In genomic region chr16:86465434-86465833, GRCh38 we compare ENCODE assay signal across 36 cellular contexts. TPM values are rescaled to one million over a fixed set of nuclear protein-coding genes. Genes with fewer than 3 reads are reported as not detected.
"Had no signal": no experiment of that assay in that cellular context is flagged by ENCODE, and none has a peak within 500 bp of the region (broad histone marks: within the 10 kb centered on the region; RNA-seq: fewer than 3 reads in every experiment).

No MANE protein-coding gene starts in this region.

- H3K27me3 ChIP-seq: body of pancreas, brain microvascular endothelial cell had no signal

- H3K4me1 Mint-ChIP-seq: activated B cell treated with CpG ODN at 0.5 μM for 24 hours; activated CD4-positive, alpha-beta T cell treated with anti-CD3 and anti-CD28 coated beads, Interleukin-2, amount 10 ng/mL, durations not matched to agents 7 days and 5 days; activated naive CD4-positive, alpha-beta T cell treated with anti-CD3 and anti-CD28 coated beads, Interleukin-2, amount 10 ng/mL, durations not matched to agents 7 days and 5 days; activated naive CD4-positive, alpha-beta T cell treated with anti-CD3 and anti-CD28 coated beads, Interleukin-2, amount 50 U/mL, for 24 hours; activated naive CD8-positive, alpha-beta T cell treated with anti-CD3 and anti-CD28 coated beads, Interleukin-2, amount 10 ng/mL, durations not matched to agents 7 days and 5 days; activated naive CD8-positive, alpha-beta T cell treated with anti-CD3 and anti-CD28 coated beads, Interleukin-2, amount 50 U/mL, for 24 hours had no signal

- H3K9me3 Mint-ChIP-seq: activated naive CD4-positive, alpha-beta T cell treated with anti-CD3 and anti-CD28 coated beads, Interleukin-2, amount 50 U/mL, for 24 hours had no signal

- H3K27ac ChIP-seq: body of pancreas, brain microvascular endothelial cell, breast epithelium, VCaP had no signal

- DNase-seq: activated B cell treated with CpG ODN at 0.5 μM for 24 hours; activated CD4-positive, alpha-beta memory T cell treated with anti-CD3 and anti-CD28 coated beads for 36 hours; activated CD4-positive, alpha-beta T cell treated with anti-CD3 and anti-CD28 coated beads for 4 hours; activated CD4-positive, alpha-beta T cell treated with anti-CD3 and anti-CD28 coated beads, Interleukin-2, amount 10 ng/mL, durations not matched to agents 7 days and 5 days; activated CD4-positive, CD25-positive, alpha-beta regulatory T cell treated with anti-CD3 and anti-CD28 coated beads, Interleukin-2, amount 50 U/mL, for 72 hours; activated CD8-positive, alpha-beta memory T cell treated with anti-CD3 and anti-CD28 coated beads, Interleukin-2, amount 50 U/mL, for 4 hours; activated CD8-positive, alpha-beta T cell treated with anti-CD3 and anti-CD28 coated beads for 36 hours; activated effector memory CD4-positive, alpha-beta T cell treated with anti-CD3 and anti-CD28 coated beads, Interleukin-2, amount 50 U/mL, for 16 hours; activated gamma-delta T cell treated with Interleukin-2 at 50 U/mL for 16 hours; activated naive CD4-positive, alpha-beta T cell treated with anti-CD3 and anti-CD28 coated beads, Interleukin-2, amount 10 ng/mL, durations not matched to agents 7 days and 5 days; activated naive CD4-positive, alpha-beta T cell treated with Interleukin-2 at 50 U/mL for 16 hours; activated naive CD8-positive, alpha-beta T cell treated with anti-CD3 and anti-CD28 coated beads, Interleukin-2, amount 10 ng/mL, durations not matched to agents 7 days and 5 days; activated naive CD8-positive, alpha-beta T cell treated with anti-CD3 and anti-CD28 coated beads, Interleukin-2, amount 50 U/mL, for 24 hours; activated T-cell treated with anti-CD3 and anti-CD28 coated beads for 4 hours; activated T-cell treated with anti-CD3 and anti-CD28 coated beads, Interleukin-2, amount 50 U/mL, for 1 hour; activated T-cell treated with anti-CD3 and anti-CD28 coated beads, Interleukin-2, amount 50 U/mL, for 4 hours; activated T-cell treated with anti-CD3 and anti-CD28 coated beads, Interleukin-2, amount 50 U/mL, for 72 hours; amygdala; anterior cingulate cortex; body of pancreas; brain microvascular endothelial cell; central memory CD4-positive, alpha-beta T cell; T-helper 1 cell; T-helper 2 cell; T-helper 9 cell had no signal

- FAIRE-seq: astrocyte, TTC549 had no signal

- H3K27ac Mint-ChIP-seq: activated B cell treated with CpG ODN at 0.5 μM for 24 hours; activated CD4-positive, alpha-beta memory T cell treated with anti-CD3 and anti-CD28 coated beads for 36 hours; activated CD4-positive, alpha-beta T cell treated with anti-CD3 and anti-CD28 coated beads, Interleukin-2, amount 10 ng/mL, durations not matched to agents 7 days and 5 days; activated CD8-positive, alpha-beta T cell treated with anti-CD3 and anti-CD28 coated beads for 36 hours; activated naive CD4-positive, alpha-beta T cell treated with anti-CD3 and anti-CD28 coated beads, Interleukin-2, amount 10 ng/mL, durations not matched to agents 7 days and 5 days; activated naive CD4-positive, alpha-beta T cell treated with anti-CD3 and anti-CD28 coated beads, Interleukin-2, amount 50 U/mL, for 24 hours; activated naive CD8-positive, alpha-beta T cell; activated naive CD8-positive, alpha-beta T cell treated with anti-CD3 and anti-CD28 coated beads, Interleukin-2, amount 10 ng/mL, durations not matched to agents 7 days and 5 days; activated naive CD8-positive, alpha-beta T cell treated with anti-CD3 and anti-CD28 coated beads, Interleukin-2, amount 50 U/mL, for 24 hours; activated T-cell treated with anti-CD3 and anti-CD28 coated beads, Interleukin-2, amount 50 U/mL, for 72 hours; activated T-helper 1 cell treated with anti-CD3 and anti-CD28 coated beads, Interleukin-12 subunit alpha, Interleukin-12 subunit beta, Interleukin-2, Interleukin-4 antibody, amounts not matched to agents 30 ng/mL and 10 ng/mL and 1 ng/mL, durations not matched to agents 14 hours and 24 hours and 36 hours; activated T-helper 17 cell treated with anti-CD3 and anti-CD28 coated beads, Interleukin-2, amount 50 U/mL, for 72 hours; T-helper 1 cell treated with Interleukin-12 subunit alpha and Interleukin-12 subunit beta and Interleukin-4 antibody, amounts not matched to agents 30 μg/mL and 1 μg/mL, for 36 hours; T-helper 2 cell treated with Interferon-gamma antibody and Interleukin-4, amounts not matched to agents 5 μg/mL and 100 μg/mL, for 36 hours had no signal

- H3K36me3 Mint-ChIP-seq: activated CD4-positive, alpha-beta memory T cell treated with anti-CD3 and anti-CD28 coated beads for 36 hours; activated naive CD4-positive, alpha-beta T cell treated with anti-CD3 and anti-CD28 coated beads, Interleukin-2, amount 10 ng/mL, durations not matched to agents 7 days and 5 days; activated naive CD4-positive, alpha-beta T cell treated with anti-CD3 and anti-CD28 coated beads, Interleukin-2, amount 50 U/mL, for 24 hours; activated naive CD8-positive, alpha-beta T cell had no signal

- H3K4me3 ChIP-seq: body of pancreas, breast epithelium had no signal

- H3K27me3 Mint-ChIP-seq: activated CD4-positive, alpha-beta T cell treated with anti-CD3 and anti-CD28 coated beads, Interleukin-2, amount 10 ng/mL, durations not matched to agents 7 days and 5 days; activated naive CD4-positive, alpha-beta T cell treated with anti-CD3 and anti-CD28 coated beads, Interleukin-2, amount 10 ng/mL, durations not matched to agents 7 days and 5 days; activated naive CD4-positive, alpha-beta T cell treated with anti-CD3 and anti-CD28 coated beads, Interleukin-2, amount 50 U/mL, for 24 hours; activated naive CD8-positive, alpha-beta T cell treated with anti-CD3 and anti-CD28 coated beads, Interleukin-2, amount 10 ng/mL, durations not matched to agents 7 days and 5 days had no signal

- H3K4me3 Mint-ChIP-seq: activated B cell treated with CpG ODN at 0.5 μM for 24 hours; activated CD4-positive, alpha-beta memory T cell treated with anti-CD3 and anti-CD28 coated beads for 36 hours; activated CD4-positive, alpha-beta T cell treated with anti-CD3 and anti-CD28 coated beads, Interleukin-2, amount 10 ng/mL, durations not matched to agents 7 days and 5 days; activated CD8-positive, alpha-beta T cell treated with anti-CD3 and anti-CD28 coated beads for 36 hours; activated naive CD4-positive, alpha-beta T cell treated with anti-CD3 and anti-CD28 coated beads, Interleukin-2, amount 10 ng/mL, durations not matched to agents 7 days and 5 days; activated naive CD4-positive, alpha-beta T cell treated with anti-CD3 and anti-CD28 coated beads, Interleukin-2, amount 50 U/mL, for 24 hours; activated naive CD8-positive, alpha-beta T cell; activated naive CD8-positive, alpha-beta T cell treated with anti-CD3 and anti-CD28 coated beads, Interleukin-2, amount 10 ng/mL, durations not matched to agents 7 days and 5 days; activated naive CD8-positive, alpha-beta T cell treated with anti-CD3 and anti-CD28 coated beads, Interleukin-2, amount 50 U/mL, for 24 hours; activated T-cell treated with anti-CD3 and anti-CD28 coated beads, Interleukin-2, amount 50 U/mL, for 4 hours; activated T-cell treated with anti-CD3 and anti-CD28 coated beads, Interleukin-2, amount 50 U/mL, for 72 hours; activated T-helper 1 cell treated with anti-CD3 and anti-CD28 coated beads, Interleukin-12 subunit alpha, Interleukin-12 subunit beta, Interleukin-2, Interleukin-4 antibody, amounts not matched to agents 30 ng/mL and 10 ng/mL and 1 ng/mL, durations not matched to agents 14 hours and 24 hours and 36 hours; activated T-helper 17 cell treated with anti-CD3 and anti-CD28 coated beads, Interleukin-2, amount 50 U/mL, for 72 hours; T-helper 1 cell treated with Interleukin-12 subunit alpha and Interleukin-12 subunit beta and Interleukin-4 antibody, amounts not matched to agents 30 μg/mL and 1 μg/mL, for 36 hours; T-helper 2 cell treated with Interferon-gamma antibody and Interleukin-4, amounts not matched to agents 5 μg/mL and 100 μg/mL, for 36 hours had no signal

- H3K36me3 ChIP-seq: brain microvascular endothelial cell, breast epithelium had no signal

- ATAC-seq: activated CD8-positive, alpha-beta T cell treated with anti-CD3 and anti-CD28 coated beads for 36 hours; activated naive CD8-positive, alpha-beta T cell treated with anti-CD3 and anti-CD28 coated beads, Interleukin-2, amount 50 U/mL, for 24 hours; activated T-cell treated with anti-CD3 and anti-CD28 coated beads, Interleukin-2, amount 50 U/mL, for 4 hours; activated T-cell treated with anti-CD3 and anti-CD28 coated beads, Interleukin-2, amount 50 U/mL, for 72 hours; activated T-helper 17 cell treated with anti-CD3 and anti-CD28 coated beads, Interleukin-2, amount 50 U/mL, for 72 hours; body of pancreas had no signal

- H3K4me1 ChIP-seq: body of pancreas, breast epithelium had no signal

RNA-seq across cellular contexts. Expression of gene FOXF1, which starts 44.9 kb away (rescaled TPM):
- total RNA-seq: activated B cell treated with CpG ODN at 0.5 μM for 24 hours; activated CD4-positive, alpha-beta memory T cell treated with anti-CD3 and anti-CD28 coated beads for 36 hours; activated CD4-positive, alpha-beta T cell treated with anti-CD3 and anti-CD28 coated beads, Interleukin-2, amount 10 ng/mL, durations not matched to agents 7 days and 5 days; activated CD8-positive, alpha-beta memory T cell treated with anti-CD3 and anti-CD28 coated beads for 36 hours; activated CD8-positive, alpha-beta T cell treated with anti-CD3 and anti-CD28 coated beads for 36 hours; activated naive CD8-positive, alpha-beta T cell treated with anti-CD3 and anti-CD28 coated beads, Interleukin-2, amount 10 ng/mL, durations not matched to agents 7 days and 5 days; activated T-cell treated with anti-CD3 and anti-CD28 coated beads, Interleukin-2, amount 50 U/mL, for 72 hours; activated T-helper 1 cell treated with anti-CD3 and anti-CD28 coated beads, Interleukin-12 subunit alpha, Interleukin-12 subunit beta, Interleukin-2, Interleukin-4 antibody, amounts not matched to agents 30 ng/mL and 10 ng/mL and 1 ng/mL, durations not matched to agents 14 hours and 24 hours and 36 hours; activated T-helper 17 cell treated with anti-CD3 and anti-CD28 coated beads, Interleukin-2, amount 50 U/mL, for 72 hours had no signal
